15 cellular contexts compared by ENCODE assay signal in genomic region chr7:137508437-137509175, GRCh38.
DNase-seq lines count a peak whose midpoint lies in the region; FAIRE-seq and TF ChIP-seq lines count a peak whose summit lies in the region.
"Had no signal": no experiment of that assay in that cellular context is flagged by ENCODE, and none has a peak within 500 bp of the region (broad histone marks: within the 10 kb centered on the region; RNA-seq: fewer than 3 reads in every experiment).

No MANE protein-coding gene starts in this region.

- H4K20me1 ChIP-seq in mammary epithelial cell (ENCODE audit: insufficient read depth, low read length) (no peaks in the 10 kb centered on the region), keratinocyte (ENCODE audit: control insufficient read depth, extremely low read depth, insufficient read depth, low read length) (no peaks in the 10 kb centered on the region)

- no peak overlapping the region for H3K27ac Mint-ChIP-seq in CD14-positive monocyte
- H3K27ac Mint-ChIP-seq: brain had no signal

- H3K4me1 ChIP-seq in mammary epithelial cell (ENCODE audit: insufficient read depth, low read length), result peaks cover 14% of the 10 kb centered on the region
- H3K4me1 ChIP-seq in keratinocyte (ENCODE audit: control insufficient read depth, extremely low read depth, insufficient read depth, low read length), result peaks cover 9% of the 10 kb centered on the region
- H3K4me1 ChIP-seq: BE2C, parathyroid adenoma had no signal

- H3K4me2 ChIP-seq in mammary epithelial cell (ENCODE audit: insufficient read depth, low read depth, low read length) (peak overlapping the region; percentile 77), keratinocyte (ENCODE audit: control insufficient read depth, extremely low read depth, insufficient read depth, low read depth, low read length) (peak overlapping the region; percentile 58)

- TF ChIP-seq CTCF in AG04449 (IDR thresholded peaks at IDR 0.05; ENCODE audit: insufficient read depth, low read length, missing control alignments) (no peak), mammary epithelial cell (conservative IDR thresholded peaks at IDR 0.05 in 1 of 2, IDR thresholded peaks at IDR 0.05 in 1 of 2; ENCODE audit: extremely low read depth in 1 of 2, insufficient read depth in 1 of 2, low read depth in 1 of 2, low read length in 2 of 2) (no peak), keratinocyte (optimal IDR thresholded peaks at IDR 0.05 in 1 of 3, IDR thresholded peaks at IDR 0.05 in 1 of 3, conservative IDR thresholded peaks at IDR 0.05 in 1 of 3; ENCODE audit: extremely low read depth in 1 of 3, insufficient read depth in 2 of 3, low read length in 3 of 3) (no peak), CD14-positive monocyte (IDR thresholded peaks at IDR 0.05) (no peak)

- H3K36me3 Mint-ChIP-seq in CD14-positive monocyte, result no peaks in the 10 kb centered on the region

- H3K9me3 ChIP-seq in mammary epithelial cell (replicated peaks; ENCODE audit: insufficient read depth, low read length) (no peaks in the 10 kb centered on the region), keratinocyte (ENCODE audit: control insufficient read depth, low read depth, low read length) (no peaks in the 10 kb centered on the region)
- H3K9me3 ChIP-seq: BE2C, thoracic aorta had no signal

- H3K27me3 ChIP-seq in mammary epithelial cell (ENCODE audit: insufficient read depth, low read length) (no peaks in the 10 kb centered on the region), keratinocyte (ENCODE audit: control insufficient read depth, extremely low read depth, insufficient read depth, low read length) (no peaks in the 10 kb centered on the region)
- H3K27me3 ChIP-seq: BE2C had no signal

- DNase-seq in AG04449 (ENCODE audit: low read depth, low spot score), result peak; percentile 37
- peak; percentile 47 for DNase-seq in HPDE6-E6E7 (ENCODE audit: extremely low spot score)
- DNase-seq in mammary epithelial cell, result peak; percentile 62
- DNase-seq in keratinocyte (ENCODE audit: low read depth, low spot score), result peak; percentile 4
- DNase-seq in CD14-positive monocyte (ENCODE audit: low spot score), result no peak
- DNase-seq in activated CD8-positive, alpha-beta memory T cell treated with anti-CD3 and anti-CD28 coated beads, Interleukin-2, amount 50 U/mL, for 4 hours, result no peak
- DNase-seq in NCI-H510A (lab: John Stamatoyannopoulos, UW), result no peak
- DNase-seq in activated CD4-positive, alpha-beta T cell treated with anti-CD3 and anti-CD28 coated beads, Interleukin-2, amount 50 U/mL, for 48 hours, result no peak
- DNase-seq: BE2C, foreskin melanocyte, SHP77 treated with DMSO at 0.1 percent for 48 hours, WERI-Rb-1 had no signal

- no peaks in the 10 kb centered on the region for H3K79me2 ChIP-seq in mammary epithelial cell (ENCODE audit: insufficient read depth, low read length)
- H3K79me2 ChIP-seq in keratinocyte (ENCODE audit: control insufficient read depth, insufficient read depth, low read length), result no peaks in the 10 kb centered on the region
- H3K79me2 ChIP-seq: parathyroid adenoma had no signal

- peak; percentile 91 for FAIRE-seq in keratinocyte (lab: Jason Lieb, UNC)

- H3K4me3 ChIP-seq in AG04449 (ENCODE audit: low read depth, low read length), result no peak overlapping the region
- no peak overlapping the region for H3K4me3 ChIP-seq in mammary epithelial cell (replicated peaks in 1 of 3; ENCODE audit: insufficient read depth in 1 of 3, low read depth in 2 of 3, low read length in 3 of 3)
- no peak overlapping the region for H3K4me3 ChIP-seq in keratinocyte (ENCODE audit: control insufficient read depth in 2 of 3, extremely low read depth in 1 of 3, insufficient read depth in 2 of 3, low read depth in 1 of 3, low read length in 3 of 3)
- H3K4me3 ChIP-seq: thoracic aorta had no signal

- H3K36me3 ChIP-seq in mammary epithelial cell (ENCODE audit: insufficient read depth, low read length), result no peaks in the 10 kb centered on the region
- H3K36me3 ChIP-seq in keratinocyte (ENCODE audit: control insufficient read depth in 2 of 2, extremely low read depth in 1 of 2, insufficient read depth in 2 of 2, low read length in 2 of 2), result no peaks in the 10 kb centered on the region
- H3K36me3 ChIP-seq: BE2C, thoracic aorta, WERI-Rb-1 had no signal

- POLR2A ChIA-PET in AG04449 (lab: Yijun Ruan, JAX), result no interaction called here

- H2AFZ ChIP-seq in mammary epithelial cell (ENCODE audit: low read depth, low read length), result peak overlapping the region; percentile 67
- H2AFZ ChIP-seq in keratinocyte (ENCODE audit: control insufficient read depth, low read length), result peak overlapping the region; percentile 80
- H2AFZ ChIP-seq: parathyroid adenoma had no signal

- H3K9me3 Mint-ChIP-seq in CD14-positive monocyte, result peaks cover 0 to 4% (median 1%) of the 10 kb centered on the region in 7 donors

- BruUV-seq in mammary epithelial cell (replicated peaks; lab: Mats Ljungman, UMichigan), result no TSS peak

- no peaks in the 10 kb centered on the region for H3K9me1 ChIP-seq in keratinocyte (ENCODE audit: control insufficient read depth, extremely low read depth, insufficient read depth, low read length)

- in situ Hi-C loops in mammary epithelial cell (cut with MboI; ENCODE audit: low sequenced_read_pairs in 2 of 2), result no loop called here

- H3K9ac ChIP-seq in mammary epithelial cell (ENCODE audit: insufficient read depth, low read length), result no peak overlapping the region
- H3K9ac ChIP-seq in keratinocyte (ENCODE audit: control insufficient read depth, extremely low read depth, insufficient read depth, low read length), result no peak overlapping the region
- H3K9ac ChIP-seq: parathyroid adenoma had no signal

- H3K4me3 Mint-ChIP-seq in CD14-positive monocyte, result no peak overlapping the region
- H3K4me3 Mint-ChIP-seq: brain had no signal

- CTCF ChIA-PET in AG04449 (lab: Yijun Ruan, JAX), result no interaction called here
- CTCF ChIA-PET in mammary epithelial cell (lab: Charles Lee; ENCODE audit: low non-redundant PET), result no interaction called here

- peaks cover 0 to under 1% (median 0%) of the 10 kb centered on the region in 3 donors for H3K27me3 Mint-ChIP-seq in CD14-positive monocyte (ENCODE audit: low read depth in 3 of 3)
- H3K27me3 Mint-ChIP-seq: brain had no signal

- H3K27ac ChIP-seq in mammary epithelial cell (ENCODE audit: insufficient read depth, low read depth, low read length) (peak overlapping the region; percentile 73), keratinocyte (ENCODE audit: control insufficient read depth, insufficient read depth, low read length) (peak overlapping the region; percentile 34)
- H3K27ac ChIP-seq: parathyroid adenoma, thoracic aorta, WERI-Rb-1 had no signal

- WGBS in mammary epithelial cell (ENCODE audit: low coverage, missing lambda C conversion rate), result 100% methylated on average over 4 of the region's 4 CpGs

- intact Hi-C loops in mammary epithelial cell (cut with micrococcal nuclease), result no loop called here
- intact Hi-C loops in CD14-positive monocyte (cut with micrococcal nuclease), result no loop called here

- dilution Hi-C loops in mammary epithelial cell (cut with HindIII; ENCODE audit: low sequenced_read_pairs), result no loop called here
- dilution Hi-C loops in keratinocyte (cut with MboI; ENCODE audit: extremely low pct_ligation_motif_present, low sequenced_read_pairs), result no loop called here

- H3K4me1 Mint-ChIP-seq in CD14-positive monocyte, result no peaks in the 10 kb centered on the region

Comparison
In these comparisons a context has a peak if more than half of its experiments do, and no peak if none do; other contexts are left out.
1. DNase-seq: peak in AG04449 (single experiment), HPDE6-E6E7 (single experiment), mammary epithelial cell (single experiment) and keratinocyte (single experiment); none in CD14-positive monocyte (single experiment), activated CD8-positive, alpha-beta memory T cell treated with anti-CD3 and anti-CD28 coated beads, Interleukin-2, amount 50 U/mL, for 4 hours (single experiment), NCI-H510A (single experiment) and activated CD4-positive, alpha-beta T cell treated with anti-CD3 and anti-CD28 coated beads, Interleukin-2, amount 50 U/mL, for 48 hours (0 of 2).